ENCODE assay signal across 22 cellular contexts in genomic region chr13:89812856-89813255, GRCh38.
"Had no signal": no experiment of that assay in that cellular context is flagged by ENCODE, and none has a peak within 500 bp of the region (broad histone marks: within the 10 kb centered on the region; RNA-seq: fewer than 3 reads in every experiment).

No MANE protein-coding gene starts in this region.

- H3K27me3 ChIP-seq: gastrocnemius medialis, ovary, sigmoid colon, tibial nerve, upper lobe of left lung had no signal

- H3K27ac ChIP-seq: epithelial cell of prostate, gastrocnemius medialis, ovary, psoas muscle, sigmoid colon, thoracic aorta, tibial nerve, upper lobe of left lung had no signal

- H3K36me3 ChIP-seq: gastrocnemius medialis, ovary, sigmoid colon, thoracic aorta, tibial nerve, upper lobe of left lung had no signal

- H3K9me3 ChIP-seq: gastrocnemius medialis, mucosa of descending colon, ovary, psoas muscle, sigmoid colon, thoracic aorta had no signal

- H3K4me3 ChIP-seq: gastrocnemius medialis, lung, mucosa of descending colon, ovary, psoas muscle, sigmoid colon, thoracic aorta, tibial nerve, upper lobe of left lung had no signal

- DNase-seq: effector memory CD8-positive, alpha-beta T cell; foreskin fibroblast; gastrocnemius medialis; head of caudate nucleus; kidney; mesenchymal stem cell; mucosa of descending colon; naive B cell; occipital lobe; ovary; posterior cingulate gyrus; psoas muscle; right cardiac atrium; sigmoid colon; stimulated activated CD4-positive, alpha-beta T cell treated with anti-CD3 and anti-CD28 coated beads, Interleukin-2, amount 100 ng/mL, for 24 hours; stimulated activated CD4-positive, alpha-beta T cell treated with anti-CD3 and anti-CD28 coated beads, Interleukin-4, amount 100 ng/mL, for 24 hours; stimulated activated naive B cell treated with anti-CD40 and anti-IgM and Interleukin-4, amounts not matched to agents 10 μg/mL and 1 μg/mL and 100 μg/mL, for 72 hours; upper lobe of left lung had no signal

- H3K4me1 ChIP-seq: gastrocnemius medialis, psoas muscle, sigmoid colon, tibial nerve, upper lobe of left lung had no signal
